In genomic region chr17:15951368-15952047, GRCh38 we compare ENCODE assay signal across 29 cellular contexts. TPM values are rescaled to one million over a fixed set of nuclear protein-coding genes. Genes with fewer than 3 reads are reported as not detected.
DNase-seq lines count a peak whose midpoint lies in the region; ATAC-seq and TF ChIP-seq lines count a peak whose summit lies in the region.
"Had no signal": no experiment of that assay in that cellular context is flagged by ENCODE, and none has a peak within 500 bp of the region (broad histone marks: within the 10 kb centered on the region; RNA-seq: fewer than 3 reads in every experiment).

No MANE protein-coding gene starts in this region.

- H3K4me3 Mint-ChIP-seq in activated T-helper 17 cell treated with anti-CD3 and anti-CD28 coated beads, Interleukin-2, amount 50 U/mL, for 72 hours, result no peak overlapping the region
- H3K4me3 Mint-ChIP-seq: activated CD4-positive, alpha-beta T cell treated with anti-CD3 and anti-CD28 coated beads for 36 hours; activated CD8-positive, alpha-beta T cell treated with anti-CD3 and anti-CD28 coated beads for 36 hours; activated naive CD4-positive, alpha-beta T cell treated with anti-CD3 and anti-CD28 coated beads, Interleukin-2, amount 50 U/mL, for 24 hours; stimulated activated naive B cell treated with anti-CD40 and anti-IgM and Interleukin-4, amounts not matched to agents 10 μg/mL and 1 μg/mL and 100 μg/mL, for 72 hours had no signal

- no peaks in the 10 kb centered on the region for H3K36me3 Mint-ChIP-seq in activated T-helper 17 cell treated with anti-CD3 and anti-CD28 coated beads, Interleukin-2, amount 50 U/mL, for 72 hours (ENCODE audit: low read depth)
- H3K36me3 Mint-ChIP-seq: activated naive CD4-positive, alpha-beta T cell treated with anti-CD3 and anti-CD28 coated beads, Interleukin-2, amount 50 U/mL, for 24 hours; stimulated activated naive B cell treated with anti-CD40 and anti-IgM and Interleukin-4, amounts not matched to agents 10 μg/mL and 1 μg/mL and 100 μg/mL, for 72 hours had no signal

- no peaks in the 10 kb centered on the region for H3K36me3 ChIP-seq in right lobe of liver
- H3K36me3 ChIP-seq: left ventricle myocardium inferior, Peyer's patch, upper lobe of left lung had no signal

- DNase-seq in NCI-H82 (lab: John Stamatoyannopoulos, UW), result peak; percentile 31
- DNase-seq in NCI-H82 treated with DMSO at 0.1 percent for 48 hours (lab: John Stamatoyannopoulos, UW; ENCODE audit: unreplicated experiment), result no peak
- no peak for DNase-seq in RWPE1 (ENCODE audit: low spot score)
- no peak for DNase-seq in right lobe of liver
- no peak for DNase-seq in stimulated activated naive CD8-positive, alpha-beta T cell treated with anti-CD3 and anti-CD28 coated beads, Interleukin-15, Interleukin-2, amounts not matched to agents 100 U/mL and 50 U/mL, for 24 hours
- no peak for DNase-seq in NCI-H1417 (lab: John Stamatoyannopoulos, UW)
- DNase-seq in midbrain (lab: John Stamatoyannopoulos, UW), result no peak
- DNase-seq: activated CD4-positive, alpha-beta T cell treated with anti-CD3 and anti-CD28 coated beads for 36 hours; activated CD8-positive, alpha-beta memory T cell treated with anti-CD3 and anti-CD28 coated beads, Interleukin-2, amount 50 U/mL, for 48 hours; activated CD8-positive, alpha-beta T cell treated with anti-CD3 and anti-CD28 coated beads for 36 hours; cortex of kidney; effector memory CD4-positive, alpha-beta T cell; Karpas-422; left ventricle myocardium inferior; mesendoderm; NCI-H1436; NCI-H2081; NCI-H2227 treated with DMSO at 0.1 percent for 48 hours; NCI-H526 treated with DMSO at 0.1 percent for 48 hours; occipital lobe; Peyer's patch; SHP77 treated with DMSO at 0.1 percent for 48 hours; stimulated activated naive B cell treated with anti-CD40 and anti-IgM and Interleukin-4, amounts not matched to agents 10 μg/mL and 1 μg/mL and 100 μg/mL, for 72 hours had no signal

- H3K27ac Mint-ChIP-seq in activated T-helper 17 cell treated with anti-CD3 and anti-CD28 coated beads, Interleukin-2, amount 50 U/mL, for 72 hours, result no peak overlapping the region
- H3K27ac Mint-ChIP-seq: activated CD4-positive, alpha-beta T cell treated with anti-CD3 and anti-CD28 coated beads for 36 hours; activated CD8-positive, alpha-beta T cell treated with anti-CD3 and anti-CD28 coated beads for 36 hours; activated naive CD4-positive, alpha-beta T cell treated with anti-CD3 and anti-CD28 coated beads, Interleukin-2, amount 50 U/mL, for 24 hours; stimulated activated naive B cell treated with anti-CD40 and anti-IgM and Interleukin-4, amounts not matched to agents 10 μg/mL and 1 μg/mL and 100 μg/mL, for 72 hours had no signal

- no peaks in the 10 kb centered on the region for H3K9me3 Mint-ChIP-seq in activated T-helper 17 cell treated with anti-CD3 and anti-CD28 coated beads, Interleukin-2, amount 50 U/mL, for 72 hours
- H3K9me3 Mint-ChIP-seq: activated CD8-positive, alpha-beta T cell treated with anti-CD3 and anti-CD28 coated beads for 36 hours; activated naive CD4-positive, alpha-beta T cell treated with anti-CD3 and anti-CD28 coated beads, Interleukin-2, amount 50 U/mL, for 24 hours; stimulated activated naive B cell treated with anti-CD40 and anti-IgM and Interleukin-4, amounts not matched to agents 10 μg/mL and 1 μg/mL and 100 μg/mL, for 72 hours had no signal

- intact Hi-C loops in right lobe of liver (cut with DNase I), result no loop called here

- no peak for TF ChIP-seq POLR2A in right lobe of liver (IDR thresholded peaks at IDR 0.05)

- peaks cover 21% of the 10 kb centered on the region for H3K27me3 Mint-ChIP-seq in activated T-helper 17 cell treated with anti-CD3 and anti-CD28 coated beads, Interleukin-2, amount 50 U/mL, for 72 hours
- H3K27me3 Mint-ChIP-seq: activated naive CD4-positive, alpha-beta T cell treated with anti-CD3 and anti-CD28 coated beads, Interleukin-2, amount 50 U/mL, for 24 hours had no signal

- no peaks in the 10 kb centered on the region for H3K4me1 ChIP-seq in right lobe of liver
- H3K4me1 ChIP-seq: left ventricle myocardium inferior had no signal

- no CpG with 5 or more reads among the region's 6 CpGs for WGBS in right lobe of liver (ENCODE audit: insufficient coverage, low coverage, low lambda C conversion rate, missing lambda C conversion rate)

- H3K27ac ChIP-seq in RWPE1 (peak overlapping the region; percentile 76), right lobe of liver (no peak overlapping the region)
- H3K27ac ChIP-seq: 22Rv1, C4-2B, left ventricle myocardium inferior, suprapubic skin, upper lobe of left lung had no signal

- peak in 3 of 4 donors; percentile 16 to 24 (median 20) for ATAC-seq in right lobe of liver
- ATAC-seq in stimulated activated naive CD8-positive, alpha-beta T cell treated with anti-CD3 and anti-CD28 coated beads, Interleukin-15, Interleukin-2, amounts not matched to agents 100 U/mL and 50 U/mL, for 24 hours, result peak; percentile 7
- no peak for ATAC-seq in activated T-helper 17 cell treated with anti-CD3 and anti-CD28 coated beads, Interleukin-2, amount 50 U/mL, for 72 hours (replicated peaks)
- ATAC-seq: activated CD4-positive, alpha-beta T cell treated with anti-CD3 and anti-CD28 coated beads for 36 hours; activated CD8-positive, alpha-beta T cell treated with anti-CD3 and anti-CD28 coated beads for 36 hours; stimulated activated naive B cell treated with anti-CD40 and anti-IgM and Interleukin-4, amounts not matched to agents 10 μg/mL and 1 μg/mL and 100 μg/mL, for 72 hours had no signal

- POLR2A ChIA-PET in RWPE1 (lab: Yijun Ruan, JAX; ENCODE audit: low non-redundant PET), result no interaction called here

- H3K27me3 ChIP-seq in right lobe of liver, result no peaks in the 10 kb centered on the region
- H3K27me3 ChIP-seq: Peyer's patch, suprapubic skin, upper lobe of left lung had no signal

- H3K4me3 ChIP-seq in right lobe of liver, result no peak overlapping the region
- H3K4me3 ChIP-seq: left ventricle myocardium inferior, Peyer's patch, suprapubic skin, upper lobe of left lung had no signal

- H3K4me1 Mint-ChIP-seq in activated T-helper 17 cell treated with anti-CD3 and anti-CD28 coated beads, Interleukin-2, amount 50 U/mL, for 72 hours, result peaks cover 12% of the 10 kb centered on the region

- TF ChIP-seq CTCF in RWPE1 (conservative IDR thresholded peaks at IDR 0.05; ENCODE audit: low read depth) (no peak), right lobe of liver (IDR thresholded peaks at IDR 0.05) (no peak)

- H3K9me3 ChIP-seq in right lobe of liver, result no peaks in the 10 kb centered on the region
- H3K9me3 ChIP-seq: left ventricle myocardium inferior, Peyer's patch, suprapubic skin, upper lobe of left lung had no signal

- CTCF ChIA-PET in RWPE1 (lab: Yijun Ruan, JAX), result no interaction called here

RNA-seq across cellular contexts. Expression of gene ADORA2B, which starts 6.6 kb away (rescaled TPM):
- total RNA-seq in right lobe of liver, result under 1 TPM in 5 of 6 experiments, not detected in 1; 0.16 to 0.62 (median 0.37) TPM
- total RNA-seq in activated T-helper 17 cell treated with anti-CD3 and anti-CD28 coated beads, Interleukin-2, amount 50 U/mL, for 72 hours, result 1 to 10 TPM in 1 of 2 donors, under 1 TPM in 1; 0.19 to 3.4 TPM

RNA-seq across cellular contexts. Expression of gene ZSWIM7, which starts 48.0 kb away (rescaled TPM):
- 10 to 100 TPM; 10.6 to 21.8 (median 11.8) TPM for total RNA-seq in right lobe of liver
- 10 to 100 TPM; 10.9 to 14.8 TPM for total RNA-seq in activated T-helper 17 cell treated with anti-CD3 and anti-CD28 coated beads, Interleukin-2, amount 50 U/mL, for 72 hours

RNA-seq across cellular contexts. Expression of gene TTC19, which starts 48.1 kb away (rescaled TPM):
- 10 to 100 TPM; 14.3 to 32.3 (median 19.9) TPM for total RNA-seq in right lobe of liver
- total RNA-seq in activated T-helper 17 cell treated with anti-CD3 and anti-CD28 coated beads, Interleukin-2, amount 50 U/mL, for 72 hours, result 10 to 100 TPM; 22.2 to 28.8 TPM
